ENCODE assay signal across 36 cellular contexts in genomic region chr20:20941468-20941889, GRCh38.
"Had no signal": no experiment of that assay in that cellular context is flagged by ENCODE, and none has a peak within 500 bp of the region (broad histone marks: within the 10 kb centered on the region; RNA-seq: fewer than 3 reads in every experiment).

No MANE protein-coding gene starts in this region.

- H3K27ac Mint-ChIP-seq: activated B cell treated with CpG ODN at 0.5 μM for 24 hours; activated CD4-positive, alpha-beta memory T cell treated with anti-CD3 and anti-CD28 coated beads, Interleukin-2, amount 10 ng/mL, durations not matched to agents 7 days and 5 days; activated CD4-positive, alpha-beta T cell treated with anti-CD3 and anti-CD28 coated beads, Interleukin-2, amount 10 ng/mL, durations not matched to agents 24 days and 14 days; activated CD8-positive, alpha-beta memory T cell treated with anti-CD3 and anti-CD28 coated beads, Interleukin-2, amount 10 ng/mL, durations not matched to agents 7 days and 5 days; activated CD8-positive, alpha-beta T cell treated with anti-CD3 and anti-CD28 coated beads, Interleukin-2, amount 10 ng/mL, durations not matched to agents 7 days and 5 days; activated naive CD4-positive, alpha-beta T cell treated with anti-CD3 and anti-CD28 coated beads, Interleukin-2, amount 10 ng/mL, durations not matched to agents 7 days and 5 days; activated naive CD4-positive, alpha-beta T cell treated with anti-CD3 and anti-CD28 coated beads, Interleukin-2, amount 50 U/mL, for 24 hours; activated naive CD8-positive, alpha-beta T cell; activated naive CD8-positive, alpha-beta T cell treated with anti-CD3 and anti-CD28 coated beads, Interleukin-2, amount 10 ng/mL, durations not matched to agents 7 days and 5 days; activated naive CD8-positive, alpha-beta T cell treated with anti-CD3 and anti-CD28 coated beads, Interleukin-2, amount 50 U/mL, for 24 hours; activated T-cell treated with anti-CD3 and anti-CD28 coated beads, Interleukin-2, amount 50 U/mL, for 24 hours; activated T-helper 2 cell treated with anti-CD3 and anti-CD28 coated beads, Interferon-gamma antibody, Interleukin-2, Interleukin-4, amounts not matched to agents 10 μg/mL and 5 μg/mL and 100 μg/mL, durations not matched to agents 14 hours and 24 hours and 36 hours; T-helper 1 cell treated with Interleukin-12 subunit alpha and Interleukin-12 subunit beta and Interleukin-4 antibody, amounts not matched to agents 30 μg/mL and 1 μg/mL, for 36 hours; T-helper 2 cell treated with Interferon-gamma antibody and Interleukin-4, amounts not matched to agents 5 μg/mL and 100 μg/mL, for 36 hours had no signal

- H3K4me3 ChIP-seq: ascending aorta, cardiac muscle cell had no signal

- H3K4me1 ChIP-seq: ascending aorta had no signal

- H3K9me3 Mint-ChIP-seq: activated CD4-positive, alpha-beta T cell treated with anti-CD3 and anti-CD28 coated beads, Interleukin-2, amount 10 ng/mL, durations not matched to agents 24 days and 14 days; activated naive CD4-positive, alpha-beta T cell treated with anti-CD3 and anti-CD28 coated beads, Interleukin-2, amount 50 U/mL, for 24 hours; activated naive CD8-positive, alpha-beta T cell treated with anti-CD3 and anti-CD28 coated beads, Interleukin-2, amount 10 ng/mL, durations not matched to agents 7 days and 5 days; activated T-helper 2 cell treated with anti-CD3 and anti-CD28 coated beads, Interferon-gamma antibody, Interleukin-2, Interleukin-4, amounts not matched to agents 10 μg/mL and 5 μg/mL and 100 μg/mL, durations not matched to agents 14 hours and 24 hours and 36 hours; T-helper 1 cell treated with Interleukin-12 subunit alpha and Interleukin-12 subunit beta and Interleukin-4 antibody, amounts not matched to agents 30 μg/mL and 1 μg/mL, for 36 hours had no signal

- H3K27ac ChIP-seq: ascending aorta, cardiac muscle cell, WERI-Rb-1 had no signal

- H3K36me3 ChIP-seq: ascending aorta, cardiac muscle cell, WERI-Rb-1 had no signal

- H3K4me3 Mint-ChIP-seq: activated B cell treated with CpG ODN at 0.5 μM for 24 hours; activated CD4-positive, alpha-beta memory T cell treated with anti-CD3 and anti-CD28 coated beads, Interleukin-2, amount 10 ng/mL, durations not matched to agents 7 days and 5 days; activated CD4-positive, alpha-beta T cell treated with anti-CD3 and anti-CD28 coated beads, Interleukin-2, amount 10 ng/mL, durations not matched to agents 24 days and 14 days; activated CD8-positive, alpha-beta memory T cell treated with anti-CD3 and anti-CD28 coated beads, Interleukin-2, amount 10 ng/mL, durations not matched to agents 7 days and 5 days; activated CD8-positive, alpha-beta T cell treated with anti-CD3 and anti-CD28 coated beads, Interleukin-2, amount 10 ng/mL, durations not matched to agents 7 days and 5 days; activated naive CD4-positive, alpha-beta T cell treated with anti-CD3 and anti-CD28 coated beads, Interleukin-2, amount 10 ng/mL, durations not matched to agents 7 days and 5 days; activated naive CD4-positive, alpha-beta T cell treated with anti-CD3 and anti-CD28 coated beads, Interleukin-2, amount 50 U/mL, for 24 hours; activated naive CD8-positive, alpha-beta T cell; activated naive CD8-positive, alpha-beta T cell treated with anti-CD3 and anti-CD28 coated beads, Interleukin-2, amount 10 ng/mL, durations not matched to agents 7 days and 5 days; activated naive CD8-positive, alpha-beta T cell treated with anti-CD3 and anti-CD28 coated beads, Interleukin-2, amount 50 U/mL, for 24 hours; activated T-cell treated with anti-CD3 and anti-CD28 coated beads, Interleukin-2, amount 50 U/mL, for 24 hours; brain; central memory CD8-positive, alpha-beta T cell; T-helper 1 cell treated with Interleukin-12 subunit alpha and Interleukin-12 subunit beta and Interleukin-4 antibody, amounts not matched to agents 30 μg/mL and 1 μg/mL, for 36 hours; T-helper 2 cell treated with Interferon-gamma antibody and Interleukin-4, amounts not matched to agents 5 μg/mL and 100 μg/mL, for 36 hours had no signal

- H3K4me1 Mint-ChIP-seq: activated B cell treated with CpG ODN at 0.5 μM for 24 hours; activated CD4-positive, alpha-beta memory T cell treated with anti-CD3 and anti-CD28 coated beads, Interleukin-2, amount 10 ng/mL, durations not matched to agents 7 days and 5 days; activated CD4-positive, alpha-beta T cell treated with anti-CD3 and anti-CD28 coated beads, Interleukin-2, amount 10 ng/mL, durations not matched to agents 24 days and 14 days; activated CD8-positive, alpha-beta memory T cell treated with anti-CD3 and anti-CD28 coated beads, Interleukin-2, amount 10 ng/mL, durations not matched to agents 7 days and 5 days; activated naive CD4-positive, alpha-beta T cell treated with anti-CD3 and anti-CD28 coated beads, Interleukin-2, amount 10 ng/mL, durations not matched to agents 7 days and 5 days; activated naive CD4-positive, alpha-beta T cell treated with anti-CD3 and anti-CD28 coated beads, Interleukin-2, amount 50 U/mL, for 24 hours; activated naive CD8-positive, alpha-beta T cell treated with anti-CD3 and anti-CD28 coated beads, Interleukin-2, amount 10 ng/mL, durations not matched to agents 7 days and 5 days; activated naive CD8-positive, alpha-beta T cell treated with anti-CD3 and anti-CD28 coated beads, Interleukin-2, amount 50 U/mL, for 24 hours; brain; central memory CD8-positive, alpha-beta T cell had no signal

- H3K36me3 Mint-ChIP-seq: activated CD8-positive, alpha-beta memory T cell treated with anti-CD3 and anti-CD28 coated beads, Interleukin-2, amount 10 ng/mL, durations not matched to agents 7 days and 5 days; activated naive CD4-positive, alpha-beta T cell treated with anti-CD3 and anti-CD28 coated beads, Interleukin-2, amount 10 ng/mL, durations not matched to agents 7 days and 5 days; activated naive CD4-positive, alpha-beta T cell treated with anti-CD3 and anti-CD28 coated beads, Interleukin-2, amount 50 U/mL, for 24 hours; activated naive CD8-positive, alpha-beta T cell treated with anti-CD3 and anti-CD28 coated beads, Interleukin-2, amount 10 ng/mL, durations not matched to agents 7 days and 5 days; brain had no signal

- ATAC-seq: activated CD8-positive, alpha-beta memory T cell treated with anti-CD3 and anti-CD28 coated beads, Interleukin-2, amount 10 ng/mL, durations not matched to agents 7 days and 5 days; activated CD8-positive, alpha-beta T cell treated with anti-CD3 and anti-CD28 coated beads, Interleukin-2, amount 10 ng/mL, durations not matched to agents 7 days and 5 days; activated naive CD8-positive, alpha-beta T cell treated with anti-CD3 and anti-CD28 coated beads, Interleukin-2, amount 50 U/mL, for 24 hours had no signal

- H3K27me3 ChIP-seq: ascending aorta, cardiac muscle cell had no signal

- H3K27me3 Mint-ChIP-seq: activated CD4-positive, alpha-beta memory T cell treated with anti-CD3 and anti-CD28 coated beads, Interleukin-2, amount 10 ng/mL, durations not matched to agents 7 days and 5 days; activated CD4-positive, alpha-beta T cell treated with anti-CD3 and anti-CD28 coated beads, Interleukin-2, amount 10 ng/mL, durations not matched to agents 24 days and 14 days had no signal

- DNase-seq: activated B cell treated with CpG ODN at 0.5 μM for 24 hours; activated CD4-positive, alpha-beta memory T cell treated with anti-CD3 and anti-CD28 coated beads, Interleukin-2, amount 10 ng/mL, durations not matched to agents 7 days and 5 days; activated CD4-positive, alpha-beta T cell treated with anti-CD3 and anti-CD28 coated beads for 4 hours; activated CD4-positive, alpha-beta T cell treated with anti-CD3 and anti-CD28 coated beads, Interleukin-2, amount 10 ng/mL, durations not matched to agents 24 days and 14 days; activated CD4-positive, alpha-beta T cell treated with anti-CD3 and anti-CD28 coated beads, Interleukin-2, amount 50 U/mL, for 1 hour; activated CD4-positive, alpha-beta T cell treated with anti-CD3 and anti-CD28 coated beads, Interleukin-2, amount 50 U/mL, for 4 hours; activated CD4-positive, CD25-positive, alpha-beta regulatory T cell treated with anti-CD3 and anti-CD28 coated beads, Interleukin-2, amount 50 U/mL, for 72 hours; activated CD8-positive, alpha-beta memory T cell treated with anti-CD3 and anti-CD28 coated beads for 24 hours; activated CD8-positive, alpha-beta memory T cell treated with anti-CD3 and anti-CD28 coated beads, Interleukin-2, amount 10 ng/mL, durations not matched to agents 7 days and 5 days; activated CD8-positive, alpha-beta memory T cell treated with anti-CD3 and anti-CD28 coated beads, Interleukin-2, amount 50 U/mL, for 48 hours; activated CD8-positive, alpha-beta T cell treated with anti-CD3 and anti-CD28 coated beads, Interleukin-2, amount 10 ng/mL, durations not matched to agents 7 days and 5 days; activated effector memory CD4-positive, alpha-beta T cell treated with Interleukin-2 at 50 U/mL for 16 hours; activated gamma-delta T cell; activated naive CD4-positive, alpha-beta T cell treated with anti-CD3 and anti-CD28 coated beads, Interleukin-2, amount 10 ng/mL, durations not matched to agents 7 days and 5 days; activated naive CD4-positive, alpha-beta T cell treated with Interleukin-2 at 50 U/mL for 16 hours; activated naive CD8-positive, alpha-beta T cell treated with anti-CD3 and anti-CD28 coated beads, Interleukin-2, amount 10 ng/mL, durations not matched to agents 7 days and 5 days; activated naive CD8-positive, alpha-beta T cell treated with anti-CD3 and anti-CD28 coated beads, Interleukin-2, amount 50 U/mL, for 24 hours; activated T-cell treated with anti-CD3 and anti-CD28 coated beads, Interleukin-2, amount 50 U/mL, for 24 hours; activated T-cell treated with anti-CD3 and anti-CD28 coated beads, Interleukin-2, amount 50 U/mL, for 48 hours; amygdala; anterior cingulate cortex; caudate nucleus; cerebellar nuclear complex; T-helper 1 cell; T-helper 2 cell; T-helper 9 cell; WERI-Rb-1 had no signal
